In the genomic region with DNA sequence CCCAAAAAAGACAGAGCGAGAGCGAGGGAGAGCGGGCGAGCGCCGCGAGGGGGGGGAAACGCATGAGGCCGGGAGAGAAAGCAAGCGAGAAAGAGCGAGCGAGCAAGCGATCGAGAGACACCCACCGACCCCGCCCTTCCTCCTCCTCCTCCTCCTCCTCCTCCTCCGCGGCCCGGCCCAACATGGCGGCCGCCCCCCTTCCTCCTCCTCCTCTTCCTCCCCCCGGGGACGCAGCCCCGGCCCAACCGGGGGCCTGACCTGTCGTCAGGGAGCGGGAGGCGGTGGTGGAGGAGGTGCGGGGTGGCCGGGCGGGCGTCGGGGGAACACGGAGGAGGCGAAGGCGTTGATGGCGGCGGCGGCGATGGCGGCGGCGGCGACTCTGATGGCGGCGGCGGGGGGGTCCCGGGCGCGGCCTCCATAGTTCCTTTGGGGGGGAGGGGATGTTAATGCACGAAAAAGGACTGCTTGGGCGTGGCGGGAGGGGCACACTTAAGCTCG, we compare ENCODE assay signal across 8 cellular contexts. TPM values are rescaled to one million over a fixed set of nuclear protein-coding genes. Genes with fewer than 3 reads are reported as not detected.
DNase-seq lines count a peak whose midpoint lies in the region; ATAC-seq and TF ChIP-seq lines count a peak whose summit lies in the region.

No MANE protein-coding gene starts in this region.

- DNase-seq in NCI-H524 treated with DMSO at 0.1 percent for 48 hours (lab: John Stamatoyannopoulos, UW) (peak; percentile 38), dedifferentiated amniotic fluid mesenchymal stem cell (ENCODE audit: extremely low spot score) (peak; percentile 76), GM19240 (ENCODE audit: insufficient read length, low spot score) (no peak)
- peak; percentile 67 to 81 for DNase-seq in activated CD4-positive, alpha-beta T cell treated with anti-CD3 and anti-CD28 coated beads, Interleukin-2, amount 50 U/mL, for 24 hours (ENCODE audit: low read depth in 1 of 2, low spot score in 1 of 2)
- peak; percentile 87 for DNase-seq in stimulated activated CD4-positive, alpha-beta T cell treated with anti-CD3 and anti-CD28 coated beads, Interleukin-4, amount 100 ng/mL, for 1 hour

- no peak for TF ChIP-seq CTCF in liver (IDR thresholded peaks at IDR 0.05; ENCODE audit: low read depth, low read length, missing input control)

- peak overlapping the region; percentile 80 to 97 (median 87) for H3K4me3 ChIP-seq in liver (ENCODE audit: low read depth in 1 of 3, low read length in 3 of 3)

- no peaks in the 10 kb centered on the region for H3K9me3 ChIP-seq in liver (ENCODE audit: control insufficient read depth in 4 of 4, low read length in 3 of 4)

- peak overlapping the region; percentile 94 to 98 for H3K9ac ChIP-seq in liver (ENCODE audit: low read depth in 1 of 2, low read length in 2 of 2)

- WGBS in liver = under 1% methylated on average over 54 of the region's 54 CpGs

- ATAC-seq in HG03108 (IDR thresholded peaks at IDR 0.05; ENCODE audit: unreplicated experiment) = peak; percentile 11

- H3K27me3 ChIP-seq in liver (ENCODE audit: control insufficient read depth in 4 of 4, insufficient read depth in 4 of 4, low read length in 3 of 4) = no peaks in the 10 kb centered on the region

- peaks cover 0 to 4% (median 2%) of the 10 kb centered on the region in 4 donors for H3K36me3 ChIP-seq in liver (ENCODE audit: control insufficient read depth in 4 of 4, insufficient read depth in 3 of 4, low read depth in 1 of 4, low read length in 3 of 4)

- TF ChIP-seq POLR2A in GM10847 (IDR thresholded peaks at IDR 0.05; ENCODE audit: extremely low read depth, insufficient read length) = peak; percentile 84

- peak overlapping the region; percentile 99 for H3K27ac ChIP-seq in liver (ENCODE audit: low read depth in 1 of 2, low read length in 2 of 2)

- TF ChIP-seq RAD21 in liver (IDR thresholded peaks at IDR 0.05) = peak in 1 of 2 donors; percentile 19

- H3K4me1 ChIP-seq in liver (ENCODE audit: control insufficient read depth in 4 of 4, insufficient read depth in 4 of 4, low read length in 3 of 4) = peaks cover 0 to 29% (median 14%) of the 10 kb centered on the region in 4 donors

TF ChIP-seq in liver, 16 proteins besides CTCF, POLR2A, EP300 and RAD21:
- TF ChIP-seq YY1 (IDR thresholded peaks at IDR 0.05) = peak; percentile 91
- TF ChIP-seq, protein P1, sequence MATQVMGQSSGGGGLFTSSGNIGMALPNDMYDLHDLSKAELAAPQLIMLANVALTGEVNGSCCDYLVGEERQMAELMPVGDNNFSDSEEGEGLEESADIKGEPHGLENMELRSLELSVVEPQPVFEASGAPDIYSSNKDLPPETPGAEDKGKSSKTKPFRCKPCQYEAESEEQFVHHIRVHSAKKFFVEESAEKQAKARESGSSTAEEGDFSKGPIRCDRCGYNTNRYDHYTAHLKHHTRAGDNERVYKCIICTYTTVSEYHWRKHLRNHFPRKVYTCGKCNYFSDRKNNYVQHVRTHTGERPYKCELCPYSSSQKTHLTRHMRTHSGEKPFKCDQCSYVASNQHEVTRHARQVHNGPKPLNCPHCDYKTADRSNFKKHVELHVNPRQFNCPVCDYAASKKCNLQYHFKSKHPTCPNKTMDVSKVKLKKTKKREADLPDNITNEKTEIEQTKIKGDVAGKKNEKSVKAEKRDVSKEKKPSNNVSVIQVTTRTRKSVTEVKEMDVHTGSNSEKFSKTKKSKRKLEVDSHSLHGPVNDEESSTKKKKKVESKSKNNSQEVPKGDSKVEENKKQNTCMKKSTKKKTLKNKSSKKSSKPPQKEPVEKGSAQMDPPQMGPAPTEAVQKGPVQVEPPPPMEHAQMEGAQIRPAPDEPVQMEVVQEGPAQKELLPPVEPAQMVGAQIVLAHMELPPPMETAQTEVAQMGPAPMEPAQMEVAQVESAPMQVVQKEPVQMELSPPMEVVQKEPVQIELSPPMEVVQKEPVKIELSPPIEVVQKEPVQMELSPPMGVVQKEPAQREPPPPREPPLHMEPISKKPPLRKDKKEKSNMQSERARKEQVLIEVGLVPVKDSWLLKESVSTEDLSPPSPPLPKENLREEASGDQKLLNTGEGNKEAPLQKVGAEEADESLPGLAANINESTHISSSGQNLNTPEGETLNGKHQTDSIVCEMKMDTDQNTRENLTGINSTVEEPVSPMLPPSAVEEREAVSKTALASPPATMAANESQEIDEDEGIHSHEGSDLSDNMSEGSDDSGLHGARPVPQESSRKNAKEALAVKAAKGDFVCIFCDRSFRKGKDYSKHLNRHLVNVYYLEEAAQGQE (IDR thresholded peaks at IDR 0.05) = peak; percentile 42
- no peak for TF ChIP-seq NR2F2 (IDR thresholded peaks at IDR 0.05)

RNA-seq across cellular contexts. Expression of a gene that starts 1.4 kb away (rescaled TPM):
- total RNA-seq in liver = 10 to 100 TPM in 1 of 2 donors, 1 to 10 TPM in 1; 7.7 to 11.8 TPM
- 1 to 10 TPM; 2.9 to 4.8 TPM for polyA plus RNA-seq in liver

RNA-seq across cellular contexts. Expression of a gene that starts 18.4 kb away (rescaled TPM):
- 10 to 100 TPM; 22.3 to 31.8 TPM for total RNA-seq in liver
- polyA plus RNA-seq in liver = 10 to 100 TPM; 19.0 to 31.7 TPM
